ENCODE assay signal across 22 cellular contexts in the genomic region with DNA sequence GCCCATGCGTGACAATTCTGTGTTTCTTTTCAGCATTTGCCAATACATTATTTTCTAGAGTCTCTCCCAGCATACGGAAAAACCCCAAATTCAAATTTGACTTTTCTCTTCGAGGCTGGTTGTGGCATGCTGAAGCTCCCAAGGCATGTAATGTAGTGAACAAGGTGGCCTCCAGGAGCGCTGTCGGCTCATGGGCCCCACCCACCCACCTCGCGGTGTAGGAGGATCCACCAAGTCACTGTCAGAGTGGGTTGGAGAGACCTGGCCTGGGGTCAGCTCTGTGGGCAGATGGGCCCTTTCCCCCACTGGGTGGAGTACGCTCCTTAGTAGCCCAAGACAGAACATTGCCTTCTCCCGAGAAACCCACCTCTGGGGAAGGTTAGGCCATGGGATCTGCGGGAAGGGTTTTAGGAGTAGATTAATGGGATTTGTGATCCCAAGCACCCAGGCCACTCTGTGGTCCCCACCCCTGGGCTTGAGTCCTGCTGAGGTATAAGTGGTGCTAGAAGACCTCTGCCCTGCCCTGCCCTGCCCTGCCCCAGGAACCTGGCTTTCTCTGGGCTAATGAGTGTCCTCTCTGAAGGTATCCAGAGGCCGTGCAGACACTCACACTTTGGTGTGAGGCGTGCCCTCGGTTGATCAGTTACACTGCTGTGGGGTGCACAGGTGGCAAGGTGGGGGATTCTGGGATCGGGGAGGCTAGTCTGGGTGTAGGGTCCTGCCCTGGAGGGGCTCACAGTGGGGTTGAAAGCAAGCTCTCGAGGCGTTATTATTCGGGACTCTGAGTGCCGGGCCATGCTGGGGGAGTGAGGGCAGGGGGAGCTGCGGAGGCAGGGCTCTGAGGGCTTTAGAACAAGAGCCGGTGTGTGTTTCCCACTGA.
DNase-seq lines count a peak whose midpoint lies in the region; ATAC-seq and TF ChIP-seq lines count a peak whose summit lies in the region.
"Had no signal": no experiment of that assay in that cellular context is flagged by ENCODE, and none has a peak within 500 bp of the region (broad histone marks: within the 10 kb centered on the region; RNA-seq: fewer than 3 reads in every experiment).

No MANE protein-coding gene starts in this region.

- H3K9me2 ChIP-seq in PC-9 (ENCODE audit: insufficient read depth), result no peaks in the 10 kb centered on the region

- no TSS peak for BruUV-seq in PC-9 (replicated peaks; lab: Mats Ljungman, UMichigan)

- 0 out of 2 replicates have a peak, but pooled peaks have one; percentile 23 for TF ChIP-seq CTCF in PC-9 (conservative IDR thresholded peaks at IDR 0.05)
- TF ChIP-seq CTCF in endodermal cell (conservative IDR thresholded peaks at IDR 0.05), result peak; percentile 64
- no peak for TF ChIP-seq CTCF in osteocyte (IDR thresholded peaks at IDR 0.05)
- TF ChIP-seq CTCF in nephron progenitor cell (IDR thresholded peaks at IDR 0.05), result no peak

- intact Hi-C loops in PC-9 (cut with micrococcal nuclease; ENCODE audit: unreplicated experiment), result no loop called here

- no peak overlapping the region for H3K4me2 ChIP-seq in PC-9

- ATAC-seq in HG02678 (IDR thresholded peaks at IDR 0.05; ENCODE audit: unreplicated experiment) (no peak), GM19351 (IDR thresholded peaks at IDR 0.05; ENCODE audit: unreplicated experiment) (no peak)
- ATAC-seq: left lobe of liver, mucosa of descending colon had no signal

- H3K27ac Mint-ChIP-seq in endodermal cell, result no peak overlapping the region
- no peak overlapping the region for H3K27ac Mint-ChIP-seq in osteocyte (ENCODE audit: unreplicated experiment)
- no peak overlapping the region for H3K27ac Mint-ChIP-seq in nephron progenitor cell
- H3K27ac Mint-ChIP-seq: activated B cell treated with CpG ODN at 0.5 μM for 24 hours; activated T-helper 1 cell treated with anti-CD3 and anti-CD28 coated beads, Interleukin-12 subunit alpha, Interleukin-12 subunit beta, Interleukin-2, Interleukin-4 antibody, amounts not matched to agents 30 ng/mL and 10 ng/mL and 1 ng/mL, durations not matched to agents 14 hours and 24 hours and 36 hours had no signal

- H3K4me1 ChIP-seq in PC-9 (replicated peaks; ENCODE audit: insufficient read depth), result no peaks in the 10 kb centered on the region
- no peaks in the 10 kb centered on the region for H3K4me1 ChIP-seq in endodermal cell (ENCODE audit: control insufficient read depth, insufficient read depth, low read length)
- H3K4me1 ChIP-seq: adrenal gland, HAP-1, vagina had no signal

- POLR2A ChIA-PET in PC-9 (lab: Charles Lee; ENCODE audit: unreplicated experiment), result no interaction called here

- H3K27ac ChIP-seq in PC-9, result no peak overlapping the region
- no peak overlapping the region for H3K27ac ChIP-seq in endodermal cell (ENCODE audit: low read depth, low read length)
- H3K27ac ChIP-seq: epithelial cell of prostate, vagina had no signal

- H3K4me3 Mint-ChIP-seq in endodermal cell (no peak overlapping the region), osteocyte (ENCODE audit: unreplicated experiment) (no peak overlapping the region), nephron progenitor cell (no peak overlapping the region)
- H3K4me3 Mint-ChIP-seq: activated B cell treated with CpG ODN at 0.5 μM for 24 hours; activated T-helper 1 cell treated with anti-CD3 and anti-CD28 coated beads, Interleukin-12 subunit alpha, Interleukin-12 subunit beta, Interleukin-2, Interleukin-4 antibody, amounts not matched to agents 30 ng/mL and 10 ng/mL and 1 ng/mL, durations not matched to agents 14 hours and 24 hours and 36 hours had no signal

- WGBS in endodermal cell (ENCODE audit: insufficient coverage in 1 of 2, insufficient read length in 1 of 2), 2 experiments, result 90 to 92% methylated on average over 10 to 20 of the region's 20 CpGs

- H3K36me3 Mint-ChIP-seq in endodermal cell (ENCODE audit: low read depth) (peaks cover 3% of the 10 kb centered on the region), osteocyte (ENCODE audit: unreplicated experiment) (no peaks in the 10 kb centered on the region), nephron progenitor cell (ENCODE audit: low read depth) (peaks cover 24% of the 10 kb centered on the region)

- no peak overlapping the region for H3K4me3 ChIP-seq in H7 (ENCODE audit: insufficient read depth, low read depth, low read length)
- H3K4me3 ChIP-seq in PC-9, result no peak overlapping the region
- no peak overlapping the region for H3K4me3 ChIP-seq in endodermal cell (ENCODE audit: low read length)
- H3K4me3 ChIP-seq: adrenal gland, HAP-1, mucosa of descending colon, SJSA1, vagina had no signal

- no peaks in the 10 kb centered on the region for H3K27me3 ChIP-seq in H7 (ENCODE audit: control insufficient read depth, insufficient read depth, low read length)
- H3K27me3 ChIP-seq in PC-9 (ENCODE audit: insufficient read depth, low read depth), result peaks cover 41% of the 10 kb centered on the region
- H3K27me3 ChIP-seq in endodermal cell (ENCODE audit: control insufficient read depth, insufficient read depth, low read length, poor library complexity, severe bottlenecking), result no peaks in the 10 kb centered on the region
- H3K27me3 ChIP-seq: adrenal gland, SJSA1, vagina had no signal

- no peak overlapping the region for H2AFZ ChIP-seq in PC-9

- peaks cover 4% of the 10 kb centered on the region for H3K4me1 Mint-ChIP-seq in endodermal cell
- peaks cover 26% of the 10 kb centered on the region for H3K4me1 Mint-ChIP-seq in osteocyte (ENCODE audit: unreplicated experiment)
- peaks cover 35% of the 10 kb centered on the region for H3K4me1 Mint-ChIP-seq in nephron progenitor cell
- H3K4me1 Mint-ChIP-seq: activated B cell treated with CpG ODN at 0.5 μM for 24 hours had no signal

- CTCF ChIA-PET in PC-9 (lab: Charles Lee), result no interaction called here

- H3K9me3 Mint-ChIP-seq in endodermal cell (no peaks in the 10 kb centered on the region), osteocyte (ENCODE audit: unreplicated experiment) (no peaks in the 10 kb centered on the region), nephron progenitor cell (peaks cover 10% of the 10 kb centered on the region)
- H3K9me3 Mint-ChIP-seq: activated B cell treated with CpG ODN at 0.5 μM for 24 hours; activated T-helper 1 cell treated with anti-CD3 and anti-CD28 coated beads, Interleukin-12 subunit alpha, Interleukin-12 subunit beta, Interleukin-2, Interleukin-4 antibody, amounts not matched to agents 30 ng/mL and 10 ng/mL and 1 ng/mL, durations not matched to agents 14 hours and 24 hours and 36 hours had no signal

- H3K36me3 ChIP-seq in H7 (replicated peaks; ENCODE audit: control insufficient read depth, insufficient read depth, low read length) (no peaks in the 10 kb centered on the region), PC-9 (ENCODE audit: low read depth) (no peaks in the 10 kb centered on the region), endodermal cell (ENCODE audit: control insufficient read depth, insufficient read depth, low read length) (no peaks in the 10 kb centered on the region)
- H3K36me3 ChIP-seq: adrenal gland, HAP-1, SJSA1, vagina had no signal

- peak; percentile 86 for DNase-seq in H7
- no peak for DNase-seq in PC-9
- DNase-seq in endodermal cell, result peak; percentile 81
- DNase-seq in osteocyte (ENCODE audit: extremely low spot score, unreplicated experiment), result peak; percentile 73
- no peak for DNase-seq in nephron progenitor cell
- DNase-seq: activated B cell treated with CpG ODN at 0.5 μM for 24 hours; adrenal gland; central memory CD4-positive, alpha-beta T cell; DND-41; mucosa of descending colon; NCI-H1436; NCI-H2171; NCI-H526 treated with DMSO at 0.1 percent for 48 hours; stimulated activated CD4-positive, alpha-beta T cell treated with anti-CD3 and anti-CD28 coated beads, Interleukin-2, amount 100 ng/mL, for 24 hours had no signal

- H3K9ac ChIP-seq in endodermal cell (ENCODE audit: extremely low read depth, low read length, poor library complexity, severe bottlenecking), result no peak overlapping the region

- H3F3A ChIP-seq in PC-9 (ENCODE audit: insufficient read depth, low read depth), result no peaks in the 10 kb centered on the region

- no peaks in the 10 kb centered on the region for H3K27me3 Mint-ChIP-seq in endodermal cell (ENCODE audit: insufficient read depth)
- no peaks in the 10 kb centered on the region for H3K27me3 Mint-ChIP-seq in osteocyte (ENCODE audit: unreplicated experiment)
- no peaks in the 10 kb centered on the region for H3K27me3 Mint-ChIP-seq in nephron progenitor cell (ENCODE audit: low read depth, poor library complexity)

- H3K9me3 ChIP-seq in PC-9 (ENCODE audit: insufficient read depth, low read depth), result no peaks in the 10 kb centered on the region
- no peaks in the 10 kb centered on the region for H3K9me3 ChIP-seq in endodermal cell (ENCODE audit: control insufficient read depth, low read length)
- H3K9me3 ChIP-seq: adrenal gland, HAP-1, mucosa of descending colon, SJSA1, vagina had no signal

- no peaks in the 10 kb centered on the region for H3K79me2 ChIP-seq in PC-9 (ENCODE audit: low read depth)

- H4K20me1 ChIP-seq in PC-9 (ENCODE audit: insufficient read depth), result no peaks in the 10 kb centered on the region

Comparison
In these comparisons a context has a peak if more than half of its experiments do, and no peak if none do; other contexts are left out.
1. DNase-seq: peak in H7 (single experiment), endodermal cell (single experiment) and osteocyte (single experiment); none in PC-9 (0 of 2) and nephron progenitor cell (single experiment).
2. CTCF ChIP-seq: peak in PC-9 (single experiment) and endodermal cell (single experiment); none in osteocyte (single experiment) and nephron progenitor cell (single experiment).